Comparison of ENCODE assay signal across 14 cellular contexts in the genomic region with DNA sequence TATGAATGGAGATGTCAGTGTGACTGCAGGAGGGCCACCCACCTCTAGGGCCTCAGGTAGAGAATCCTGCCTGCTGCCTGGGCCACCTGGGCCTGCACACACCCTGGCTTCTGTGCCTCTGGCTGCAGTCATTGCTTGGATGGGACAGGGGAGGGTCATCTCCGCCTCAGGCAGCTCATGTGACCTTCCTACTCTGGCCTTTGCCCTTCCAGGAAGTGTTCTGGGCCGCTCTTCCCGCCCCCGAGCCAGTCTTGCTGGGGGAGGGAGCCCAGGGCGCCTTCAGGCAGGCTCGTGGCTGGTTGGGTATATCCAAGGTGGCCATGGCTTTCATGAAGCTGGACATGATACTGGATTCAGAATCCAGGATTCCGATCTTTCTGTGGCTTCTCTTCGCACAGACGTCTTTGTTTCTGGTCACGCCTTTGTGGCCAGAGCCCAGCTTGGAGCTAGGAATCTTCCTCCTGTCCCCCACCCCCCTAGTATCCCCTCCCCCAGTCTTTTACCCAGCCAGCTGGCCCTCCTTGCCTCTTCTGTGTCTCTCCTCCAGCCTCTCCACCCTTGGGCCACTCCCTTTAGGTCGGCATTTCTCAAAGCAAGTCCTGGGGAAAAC.
DNase-seq lines count a peak whose midpoint lies in the region; ATAC-seq and TF ChIP-seq lines count a peak whose summit lies in the region.
"Had no signal": no experiment of that assay in that cellular context is flagged by ENCODE, and none has a peak within 500 bp of the region (broad histone marks: within the 10 kb centered on the region; RNA-seq: fewer than 3 reads in every experiment).

No MANE protein-coding gene starts in this region.

- H3K4me3 ChIP-seq in Caco-2 (ENCODE audit: low read depth, low read length) (no peak overlapping the region), skeletal muscle tissue (ENCODE audit: low read length in 3 of 3) (no peak overlapping the region)

- no peaks in the 10 kb centered on the region for H3K27me3 Mint-ChIP-seq in Caco-2 (ENCODE audit: insufficient read depth, unreplicated experiment)
- H3K27me3 Mint-ChIP-seq in WTC11 (ENCODE audit: low read depth): no peaks in the 10 kb centered on the region

- H3K36me3 Mint-ChIP-seq in Caco-2 (ENCODE audit: insufficient read depth, unreplicated experiment) (peaks cover 21% of the 10 kb centered on the region), WTC11 (no peaks in the 10 kb centered on the region)

- POLR2A ChIA-PET in Caco-2 (lab: Charles Lee) (interaction anchor here (0.9 kb wide), 1 partner anchor 30 kb away, joined by 3 read pairs; no protein-coding TSS in a partner anchor), WTC11 (lab: Charles Lee) (no interaction called here)

- H3K4me3 Mint-ChIP-seq in Caco-2 (ENCODE audit: unreplicated experiment): peak overlapping the region; percentile 46
- no peak overlapping the region for H3K4me3 Mint-ChIP-seq in WTC11
- H3K4me3 Mint-ChIP-seq: stimulated activated naive B cell treated with anti-CD40 and anti-IgM and Interleukin-4, amounts not matched to agents 10 μg/mL and 1 μg/mL and 100 μg/mL, for 72 hours had no signal

- H3K27ac ChIP-seq in skeletal muscle tissue (ENCODE audit: low read depth, low read length): peak overlapping the region; percentile 23

- TF ChIP-seq CTCF in Caco-2 (IDR thresholded peaks at IDR 0.05; ENCODE audit: insufficient read depth in 1 of 2, low read depth in 1 of 2, low read length in 1 of 2, severe bottlenecking in 1 of 2, unreplicated experiment in 1 of 2) (no peak), WTC11 (IDR thresholded peaks at IDR 0.05) (no peak)

- CTCF ChIA-PET in Caco-2 (lab: Charles Lee): no interaction called here
- CTCF ChIA-PET in WTC11 (lab: Charles Lee): interaction anchor here (0.7 to 2.4 kb wide), 7 partner anchors 14 to 83 kb away, joined by 3 to 6 read pairs (median 3); no protein-coding TSS in a partner anchor

- H3K9me3 Mint-ChIP-seq in Caco-2 (ENCODE audit: unreplicated experiment) (no peaks in the 10 kb centered on the region), WTC11 (no peaks in the 10 kb centered on the region)

- no peaks in the 10 kb centered on the region for H3K27me3 ChIP-seq in Caco-2 (replicated peaks; ENCODE audit: control insufficient read depth, insufficient read depth, low read length)
- no peaks in the 10 kb centered on the region for H3K27me3 ChIP-seq in skeletal muscle tissue (ENCODE audit: control insufficient read depth in 3 of 3, insufficient read depth in 3 of 3, low read length in 3 of 3)

- no peak overlapping the region for H3K9ac ChIP-seq in skeletal muscle tissue (ENCODE audit: low read depth in 1 of 3, low read length in 3 of 3)

- H3K4me1 ChIP-seq in Caco-2 (peaks cover 64% of the 10 kb centered on the region), skeletal muscle tissue (ENCODE audit: control insufficient read depth in 3 of 3, insufficient read depth in 3 of 3, low read length in 3 of 3) (peaks cover 61 to 73% (median 62%) of the 10 kb centered on the region in 3 donors)

- H3K27ac Mint-ChIP-seq in Caco-2 (ENCODE audit: unreplicated experiment) (peak overlapping the region; percentile 91), WTC11 (peak overlapping the region; percentile 38; the same call in 1 of the 2 replicates)
- H3K27ac Mint-ChIP-seq: stimulated activated naive B cell treated with anti-CD40 and anti-IgM and Interleukin-4, amounts not matched to agents 10 μg/mL and 1 μg/mL and 100 μg/mL, for 72 hours had no signal

- no TSS peak for BruUV-seq in Caco-2 (replicated peaks; lab: Mats Ljungman, UMichigan)

- DNase-seq in Caco-2 (peak; percentile 85 to 91), WTC11 (ENCODE audit: low spot score) (no peak), left lobe of liver (ENCODE audit: low spot score) (peak; percentile 67), LoVo (ENCODE audit: low spot score) (no peak), NCI-H146 (lab: John Stamatoyannopoulos, UW) (no peak), nucleus accumbens (lab: John Stamatoyannopoulos, UW) (no peak)
- DNase-seq: activated CD8-positive, alpha-beta memory T cell treated with anti-CD3 and anti-CD28 coated beads for 24 hours; Karpas-422; NCI-H1436 treated with DMSO at 0.1 percent for 48 hours; NCI-H446 treated with DMSO at 0.1 percent for 48 hours; retina; stimulated activated naive B cell treated with anti-CD40 and anti-IgM and Interleukin-4, amounts not matched to agents 10 μg/mL and 1 μg/mL and 100 μg/mL, for 72 hours had no signal

- H3K36me3 ChIP-seq in Caco-2 (ENCODE audit: control insufficient read depth, insufficient read depth, low read length) (peaks cover 4% of the 10 kb centered on the region), skeletal muscle tissue (ENCODE audit: control insufficient read depth in 3 of 3, insufficient read depth in 3 of 3, low read length in 3 of 3) (peaks cover 8 to 13% (median 9%) of the 10 kb centered on the region in 3 donors)

- H3K9me3 ChIP-seq in Caco-2 (no peaks in the 10 kb centered on the region), skeletal muscle tissue (ENCODE audit: control insufficient read depth in 3 of 3, low read length in 3 of 3) (peaks cover 0 to 2% (median 0%) of the 10 kb centered on the region in 3 donors)

- intact Hi-C loops in Caco-2 (cut with micrococcal nuclease; ENCODE audit: unreplicated experiment): loop anchor here (1.0 kb wide), 1 partner anchor 31 kb away; no protein-coding TSS in a partner anchor

- ATAC-seq in WTC11: peak; percentile 29
- peak; percentile 67 for ATAC-seq in left lobe of liver
- ATAC-seq in HG03354 (IDR thresholded peaks at IDR 0.05; ENCODE audit: poor library complexity, severe bottlenecking, unreplicated experiment): no peak
- ATAC-seq: stimulated activated naive B cell treated with anti-CD40 and anti-IgM and Interleukin-4, amounts not matched to agents 10 μg/mL and 1 μg/mL and 100 μg/mL, for 72 hours had no signal

- H3K4me1 Mint-ChIP-seq in Caco-2 (ENCODE audit: low read depth, unreplicated experiment) (peaks cover 58% of the 10 kb centered on the region), WTC11 (peaks cover 45% of the 10 kb centered on the region)

TF ChIP-seq in WTC11, 78 proteins besides CTCF, POLR2A, EP300 and RAD21 (continues in another document):
- TF ChIP-seq FOXP4 (CRISPR knock-in tag; IDR thresholded peaks at IDR 0.05): no peak
- no peak for TF ChIP-seq ZNF425 (CRISPR knock-in tag; conservative IDR thresholded peaks at IDR 0.05)
- no peak for TF ChIP-seq HMGA2 (CRISPR knock-in tag; IDR thresholded peaks at IDR 0.05)
- TF ChIP-seq, protein P1, sequence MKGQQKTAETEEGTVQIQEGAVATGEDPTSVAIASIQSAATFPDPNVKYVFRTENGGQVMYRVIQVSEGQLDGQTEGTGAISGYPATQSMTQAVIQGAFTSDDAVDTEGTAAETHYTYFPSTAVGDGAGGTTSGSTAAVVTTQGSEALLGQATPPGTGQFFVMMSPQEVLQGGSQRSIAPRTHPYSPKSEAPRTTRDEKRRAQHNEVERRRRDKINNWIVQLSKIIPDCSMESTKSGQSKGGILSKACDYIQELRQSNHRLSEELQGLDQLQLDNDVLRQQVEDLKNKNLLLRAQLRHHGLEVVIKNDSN (CRISPR knock-in tag; IDR thresholded peaks at IDR 0.05): peak; percentile 37; the same call in 1 of the 2 replicates
- TF ChIP-seq PRRX2 (CRISPR knock-in tag; IDR thresholded peaks at IDR 0.05): no peak
- TF ChIP-seq E2F1 (CRISPR knock-in tag; IDR thresholded peaks at IDR 0.05): no peak
- TF ChIP-seq JAZF1 (CRISPR knock-in tag; IDR thresholded peaks at IDR 0.05): no peak
- no peak for TF ChIP-seq ZBTB21 (CRISPR knock-in tag; IDR thresholded peaks at IDR 0.05; ENCODE audit: borderline replicate concordance)
- TF ChIP-seq ZNF121 (CRISPR knock-in tag; IDR thresholded peaks at IDR 0.05): 0 out of 2 replicates have a peak, but pooled peaks have one; percentile 8
- TF ChIP-seq GRHL2 (CRISPR knock-in tag; IDR thresholded peaks at IDR 0.05; ENCODE audit: insufficient replicate concordance, severe bottlenecking): no peak

Comparison
In these comparisons a context has a peak if more than half of its experiments do, and no peak if none do; other contexts are left out.
1. DNase-seq: peak in Caco-2 (2 of 2) and left lobe of liver (single experiment); none in WTC11 (single experiment), LoVo (single experiment), NCI-H146 (single experiment) and nucleus accumbens (0 of 56).